9 cellular contexts compared by ENCODE assay signal in genomic region chr9:70352802-70353201, GRCh38.
DNase-seq lines count a peak whose midpoint lies in the region; FAIRE-seq and TF ChIP-seq lines count a peak whose summit lies in the region.
"Had no signal": no experiment of that assay in that cellular context is flagged by ENCODE, and none has a peak within 500 bp of the region (broad histone marks: within the 10 kb centered on the region; RNA-seq: fewer than 3 reads in every experiment).

No MANE protein-coding gene starts in this region.

- POLR2A ChIA-PET in activated CD4-positive, alpha-beta memory T cell treated with anti-CD3 and anti-CD28 coated beads for 36 hours (lab: Charles Lee): no interaction called here

- CTCF ChIA-PET in activated CD4-positive, alpha-beta memory T cell treated with anti-CD3 and anti-CD28 coated beads for 36 hours (lab: Charles Lee): interaction anchor here (0.9 to 2.8 kb wide), 4 partner anchors 14 to 249 kb away, joined by 3 to 13 read pairs (median 5); no protein-coding TSS in a partner anchor

- no peak for DNase-seq in GM06990 (ENCODE audit: extremely low read depth, insufficient read length)
- peak; percentile 24 for DNase-seq in NCI-H69 (lab: John Stamatoyannopoulos, UW)
- DNase-seq in epithelial cell of esophagus (ENCODE audit: low read depth): no peak
- peak; percentile 16 for DNase-seq in renal cortical epithelial cell (ENCODE audit: low read depth)
- no peak for DNase-seq in dedifferentiated amniotic fluid mesenchymal stem cell (ENCODE audit: extremely low spot score)
- DNase-seq in activated CD4-positive, alpha-beta memory T cell treated with anti-CD3 and anti-CD28 coated beads for 36 hours: no peak
- DNase-seq in DMS153 (lab: John Stamatoyannopoulos, UW): no peak
- no peak for DNase-seq in GM19239 (ENCODE audit: insufficient read length, low spot score)

- peaks cover 1% of the 10 kb centered on the region for H3K36me3 ChIP-seq in GM06990 (ENCODE audit: control insufficient read depth, insufficient read depth, low read length)

- no peaks in the 10 kb centered on the region for H3K9me3 Mint-ChIP-seq in activated CD4-positive, alpha-beta memory T cell treated with anti-CD3 and anti-CD28 coated beads for 36 hours
- H3K9me3 Mint-ChIP-seq: dendritic cell treated with granulocyte-macrophage colony-stimulating factor and Interleukin-4, amounts not matched to agents 40 ng/mL and 50 ng/mL, for 4 days had no signal

- H3K4me3 Mint-ChIP-seq in activated CD4-positive, alpha-beta memory T cell treated with anti-CD3 and anti-CD28 coated beads for 36 hours: no peak overlapping the region
- H3K4me3 Mint-ChIP-seq: dendritic cell treated with granulocyte-macrophage colony-stimulating factor and Interleukin-4, amounts not matched to agents 40 ng/mL and 50 ng/mL, for 4 days had no signal

- H3K27me3 ChIP-seq in GM06990 (replicated peaks; ENCODE audit: control insufficient read depth, insufficient read depth, low read length): no peaks in the 10 kb centered on the region

- H3K4me3 ChIP-seq in GM06990 (replicated peaks; ENCODE audit: low read depth, low read length): no peak overlapping the region
- H3K4me3 ChIP-seq in epithelial cell of esophagus (ENCODE audit: low read length): no peak overlapping the region

- H3K27ac Mint-ChIP-seq in activated CD4-positive, alpha-beta memory T cell treated with anti-CD3 and anti-CD28 coated beads for 36 hours: no peak overlapping the region
- H3K27ac Mint-ChIP-seq: dendritic cell treated with granulocyte-macrophage colony-stimulating factor and Interleukin-4, amounts not matched to agents 40 ng/mL and 50 ng/mL, for 4 days had no signal

- peaks cover 15% of the 10 kb centered on the region for H3K36me3 Mint-ChIP-seq in activated CD4-positive, alpha-beta memory T cell treated with anti-CD3 and anti-CD28 coated beads for 36 hours

- TF ChIP-seq CTCF in GM06990 (IDR thresholded peaks at IDR 0.05; ENCODE audit: insufficient read depth, low read length, poor library complexity, severe bottlenecking) (peak; percentile 32), epithelial cell of esophagus (IDR thresholded peaks at IDR 0.05; ENCODE audit: insufficient read depth, low read depth, low read length, missing control alignments) (peak; percentile 39)

- H3K4me1 Mint-ChIP-seq in activated CD4-positive, alpha-beta memory T cell treated with anti-CD3 and anti-CD28 coated beads for 36 hours (ENCODE audit: low read depth): no peaks in the 10 kb centered on the region

- intact Hi-C loops in activated CD4-positive, alpha-beta memory T cell treated with anti-CD3 and anti-CD28 coated beads for 36 hours (cut with micrococcal nuclease): loop anchor here (1.0 to 2.0 kb wide), 2 partner anchors 46 to 249 kb away; no protein-coding TSS in a partner anchor

- H3K27me3 Mint-ChIP-seq in activated CD4-positive, alpha-beta memory T cell treated with anti-CD3 and anti-CD28 coated beads for 36 hours: no peaks in the 10 kb centered on the region
- H3K27me3 Mint-ChIP-seq: dendritic cell treated with granulocyte-macrophage colony-stimulating factor and Interleukin-4, amounts not matched to agents 40 ng/mL and 50 ng/mL, for 4 days had no signal

- no peak for FAIRE-seq in GM19239 (lab: Jason Lieb, UNC)

Comparison
In these comparisons a context has a peak if more than half of its experiments do, and no peak if none do; other contexts are left out.
1. DNase-seq: peak in NCI-H69 (single experiment) and renal cortical epithelial cell (single experiment); none in GM06990 (single experiment), epithelial cell of esophagus (single experiment), dedifferentiated amniotic fluid mesenchymal stem cell (single experiment), activated CD4-positive, alpha-beta memory T cell treated with anti-CD3 and anti-CD28 coated beads for 36 hours (single experiment), DMS153 (single experiment) and GM19239 (single experiment).